In the genomic region with DNA sequence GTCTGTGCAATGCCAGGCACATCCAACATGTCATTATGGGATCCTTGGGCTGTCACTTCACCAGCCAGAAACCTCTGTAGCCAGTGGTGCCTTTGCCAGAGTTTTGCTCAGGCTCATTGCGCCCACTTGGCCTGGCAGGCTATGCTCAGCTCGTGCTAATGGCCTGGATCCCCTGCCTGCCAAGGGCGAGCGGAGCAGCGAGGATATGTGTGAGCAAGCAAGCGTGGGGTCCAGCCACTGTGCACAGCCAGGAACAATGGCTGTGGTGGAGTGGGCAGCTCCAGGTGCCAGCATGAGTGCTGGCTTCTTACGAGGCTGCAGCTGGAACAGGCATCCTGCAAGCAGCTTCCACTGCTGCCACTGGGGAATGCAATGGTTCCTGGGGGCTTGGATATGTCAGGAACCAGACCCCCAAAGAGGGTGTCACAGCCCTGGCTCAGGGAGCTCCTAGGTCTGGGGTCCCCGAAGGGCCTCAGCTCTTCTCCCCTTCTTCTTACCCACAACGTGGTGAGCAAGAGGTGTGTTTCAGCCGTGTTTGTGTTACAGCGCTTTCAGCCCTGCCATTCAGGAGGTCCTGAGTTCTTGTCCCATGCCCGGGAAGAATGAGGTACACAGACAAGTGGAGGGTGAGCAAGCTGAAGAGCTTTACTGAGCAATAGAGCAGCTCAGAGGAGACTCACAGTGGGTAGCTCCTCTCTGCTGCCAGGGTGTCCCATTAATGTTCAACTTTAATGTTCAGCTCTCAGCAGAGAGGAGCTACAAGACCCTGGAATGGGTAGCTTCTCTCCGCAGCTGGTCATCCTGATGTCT, we compare ENCODE assay signal across 13 cellular contexts. TPM values are rescaled to one million over a fixed set of nuclear protein-coding genes. Genes with fewer than 3 reads are reported as not detected.
DNase-seq lines count a peak whose midpoint lies in the region; ATAC-seq, FAIRE-seq and TF ChIP-seq lines count a peak whose summit lies in the region.
"Had no signal": no experiment of that assay in that cellular context is flagged by ENCODE, and none has a peak within 500 bp of the region (broad histone marks: within the 10 kb centered on the region; RNA-seq: fewer than 3 reads in every experiment).

No MANE protein-coding gene starts in this region.

- intact Hi-C loops in endothelial cell of umbilical vein (cut with micrococcal nuclease) = loop anchor here (10.0 kb wide), 1 partner anchor 318 kb away; no protein-coding TSS in a partner anchor
- intact Hi-C loops in naive thymus-derived CD4-positive, alpha-beta T cell (cut with micrococcal nuclease) = no loop called here

- H3K27me3 Mint-ChIP-seq in nephron (ENCODE audit: low read depth) = peaks cover 14% of the 10 kb centered on the region
- no peaks in the 10 kb centered on the region for H3K27me3 Mint-ChIP-seq in naive thymus-derived CD4-positive, alpha-beta T cell

- no peaks in the 10 kb centered on the region for H3K36me3 Mint-ChIP-seq in nephron (ENCODE audit: low read depth)
- peaks cover 0 to 9% (median 0%) of the 10 kb centered on the region in 5 donors for H3K36me3 Mint-ChIP-seq in naive thymus-derived CD4-positive, alpha-beta T cell

- no peak for TF ChIP-seq CTCF in C4-2B (conservative IDR thresholded peaks at IDR 0.05)
- no peak for TF ChIP-seq CTCF in endothelial cell of umbilical vein (IDR thresholded peaks at IDR 0.05; ENCODE audit: extremely low read depth in 1 of 2, insufficient read depth in 1 of 2, low read depth in 1 of 2, low read length in 2 of 2)
- no peak for TF ChIP-seq CTCF in nephron (IDR thresholded peaks at IDR 0.05; ENCODE audit: unreplicated experiment in 3 of 3)

- peaks cover 11% of the 10 kb centered on the region for H3K9me3 Mint-ChIP-seq in nephron
- H3K9me3 Mint-ChIP-seq in naive thymus-derived CD4-positive, alpha-beta T cell = peaks cover 0 to 2% (median 0%) of the 10 kb centered on the region in 11 donors

- H3K27ac Mint-ChIP-seq in nephron = peak overlapping the region in 2 of 3 experiments; percentile 97 to 98
- no peak overlapping the region for H3K27ac Mint-ChIP-seq in naive thymus-derived CD4-positive, alpha-beta T cell

- no peak overlapping the region for H3K4me3 Mint-ChIP-seq in nephron
- no peak overlapping the region for H3K4me3 Mint-ChIP-seq in naive thymus-derived CD4-positive, alpha-beta T cell

- H3K36me3 ChIP-seq in endothelial cell of umbilical vein (ENCODE audit: control insufficient read depth in 2 of 2, extremely low read depth in 1 of 2, insufficient read depth in 2 of 2, low read length in 2 of 2) = no peaks in the 10 kb centered on the region
- H3K36me3 ChIP-seq in naive thymus-derived CD4-positive, alpha-beta T cell (ENCODE audit: control insufficient read depth in 2 of 3, insufficient read depth in 3 of 3, low read length in 3 of 3) = no peaks in the 10 kb centered on the region

- H2AFZ ChIP-seq in endothelial cell of umbilical vein (ENCODE audit: low read depth, low read length) = no peak overlapping the region

- DNase-seq in NCI-H446 (lab: John Stamatoyannopoulos, UW) (peak; percentile 12 to 71), endothelial cell of umbilical vein (ENCODE audit: low read depth, low spot score) (no peak), NCI-H2196 (lab: John Stamatoyannopoulos, UW; ENCODE audit: unreplicated experiment) (no peak), G401 (ENCODE audit: low spot score) (no peak)
- no peak for DNase-seq in naive thymus-derived CD4-positive, alpha-beta T cell
- DNase-seq in stimulated activated CD4-positive, alpha-beta T cell treated with anti-CD3 and anti-CD28 coated beads, Interleukin-1b, Interleukin-23, amount 100 ng/mL, for 48 hours = no peak
- DNase-seq: glutamatergic neuron, NCI-H1417, NCI-H2227 treated with DMSO at 0.1 percent for 48 hours, SHP77 had no signal

- no peaks in the 10 kb centered on the region for H3K9me3 ChIP-seq in endothelial cell of umbilical vein (replicated peaks; ENCODE audit: control insufficient read depth, insufficient read depth, low read length)
- H3K9me3 ChIP-seq in naive thymus-derived CD4-positive, alpha-beta T cell (ENCODE audit: control insufficient read depth in 2 of 3, low read length in 3 of 3) = no peaks in the 10 kb centered on the region

- TF ChIP-seq POLR2A in endothelial cell of umbilical vein (IDR thresholded peaks at IDR 0.05; ENCODE audit: low read depth, low read length) = no peak

- CTCF ChIA-PET in endothelial cell of umbilical vein (lab: Charles Lee) = interaction anchor here (0.6 to 3.1 kb wide), 7 partner anchors 13 to 66 kb away, joined by 3 to 35 read pairs (median 4); no protein-coding TSS in a partner anchor
- CTCF ChIA-PET in naive thymus-derived CD4-positive, alpha-beta T cell (lab: Charles Lee) = interaction anchor here (1.1 kb wide), 1 partner anchor 14 kb away, joined by 4 read pairs; no protein-coding TSS in a partner anchor

- H4K20me1 ChIP-seq in endothelial cell of umbilical vein (replicated peaks; ENCODE audit: control insufficient read depth, extremely low read depth, insufficient read depth, low read length) = no peaks in the 10 kb centered on the region

- no peaks in the 10 kb centered on the region for H3K27me3 ChIP-seq in endothelial cell of umbilical vein (ENCODE audit: control insufficient read depth in 2 of 2, insufficient read depth in 2 of 2, low read length in 2 of 2)
- H3K27me3 ChIP-seq in naive thymus-derived CD4-positive, alpha-beta T cell (ENCODE audit: control insufficient read depth in 2 of 2, insufficient read depth in 2 of 2, low read length in 2 of 2) = no peaks in the 10 kb centered on the region

- BruUV-seq in endothelial cell of umbilical vein (replicated peaks; lab: Mats Ljungman, UMichigan) = no TSS peak

- in situ Hi-C loops in G401 (cut with HindIII; ENCODE audit: low sequenced_read_pairs) = no loop called here

- FAIRE-seq in endothelial cell of umbilical vein (lab: Jason Lieb, UNC) = no peak
- FAIRE-seq: colon had no signal

- H3K4me2 ChIP-seq in endothelial cell of umbilical vein (ENCODE audit: insufficient read depth, low read length) = no peak overlapping the region

- H3K4me3 ChIP-seq in endothelial cell of umbilical vein (replicated peaks in 1 of 3; ENCODE audit: insufficient read depth in 1 of 3, low read depth in 1 of 3, low read length in 3 of 3) = no peak overlapping the region
- no peak overlapping the region for H3K4me3 ChIP-seq in naive thymus-derived CD4-positive, alpha-beta T cell (ENCODE audit: low read length)

- H3K4me1 Mint-ChIP-seq in nephron = peaks cover 44% of the 10 kb centered on the region
- peaks cover 11 to 53% (median 19%) of the 10 kb centered on the region in 7 donors for H3K4me1 Mint-ChIP-seq in naive thymus-derived CD4-positive, alpha-beta T cell

- ATAC-seq in naive thymus-derived CD4-positive, alpha-beta T cell = no peak

- peaks cover 77% of the 10 kb centered on the region for H3K4me1 ChIP-seq in endothelial cell of umbilical vein (ENCODE audit: control insufficient read depth, extremely low read depth, insufficient read depth, low read length)
- H3K4me1 ChIP-seq in naive thymus-derived CD4-positive, alpha-beta T cell (ENCODE audit: control insufficient read depth in 2 of 2, insufficient read depth in 2 of 2, low read length in 2 of 2) = peaks cover 0 to 11% of the 10 kb centered on the region in 2 donors

- H3K27ac ChIP-seq in C4-2B (peak overlapping the region; percentile 79), endothelial cell of umbilical vein (ENCODE audit: insufficient read depth, low read depth, low read length) (peak overlapping the region; percentile 95)
- no peak overlapping the region for H3K27ac ChIP-seq in naive thymus-derived CD4-positive, alpha-beta T cell (ENCODE audit: low read depth, low read length)

- POLR2A ChIA-PET in endothelial cell of umbilical vein (lab: Charles Lee) = interaction anchor here (0.9 kb wide), 1 partner anchor 15 kb away, joined by 3 read pairs; no protein-coding TSS in a partner anchor
- POLR2A ChIA-PET in naive thymus-derived CD4-positive, alpha-beta T cell (lab: Charles Lee) = no interaction called here

- dilution Hi-C loops in endothelial cell of umbilical vein (cut with MboI; ENCODE audit: extremely low pct_ligation_motif_present, low sequenced_read_pairs) = no loop called here

- H3K79me2 ChIP-seq in endothelial cell of umbilical vein (ENCODE audit: control insufficient read depth, insufficient read depth, low read length) = peaks cover 16% of the 10 kb centered on the region

- no peak overlapping the region for H3K9ac ChIP-seq in endothelial cell of umbilical vein (replicated peaks; ENCODE audit: extremely low read depth, insufficient read depth, low read length)

- no peaks in the 10 kb centered on the region for H3K9me1 ChIP-seq in endothelial cell of umbilical vein (replicated peaks; ENCODE audit: control insufficient read depth, extremely low read depth, insufficient read depth, low read length)

TF ChIP-seq in endothelial cell of umbilical vein, 7 proteins besides CTCF, POLR2A, EP300 and RAD21:
- TF ChIP-seq EZH2 (IDR thresholded peaks at IDR 0.05; ENCODE audit: borderline replicate concordance, low read depth, low read length, severe bottlenecking) (no peak), JUN (IDR thresholded peaks at IDR 0.05; ENCODE audit: borderline replicate concordance, insufficient read depth, insufficient read length, low read depth) (no peak), GATA2 (IDR thresholded peaks at IDR 0.05; ENCODE audit: insufficient read depth, insufficient read length, low read depth, low read length) (no peak), POLR2AphosphoS5 (IDR thresholded peaks at IDR 0.05; ENCODE audit: insufficient read depth, low read depth, low read length) (no peak), MYC (IDR thresholded peaks at IDR 0.05; ENCODE audit: low read depth, low read length) (no peak)
- TF ChIP-seq, protein P1, sequence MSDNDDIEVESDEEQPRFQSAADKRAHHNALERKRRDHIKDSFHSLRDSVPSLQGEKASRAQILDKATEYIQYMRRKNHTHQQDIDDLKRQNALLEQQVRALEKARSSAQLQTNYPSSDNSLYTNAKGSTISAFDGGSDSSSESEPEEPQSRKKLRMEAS (IDR thresholded peaks at IDR 0.05; ENCODE audit: insufficient read depth, insufficient read length) = no peak

RNA-seq across cellular contexts. Expression of a gene that starts 22.3 kb away (rescaled TPM):
- total RNA-seq in endothelial cell of umbilical vein = 75.1 and 77.4 TPM in 2 replicates
- 3.7 and 7.0 TPM in 2 replicates for polyA plus RNA-seq in endothelial cell of umbilical vein
- 13.9 and 14.1 TPM in 2 replicates for polyA plus RNA-seq in endothelial cell of umbilical vein (2011; cell fraction: cytosol; rRNA removed)
- polyA plus RNA-seq in endothelial cell of umbilical vein (2011; cell fraction: nucleus; rRNA removed) = 23.7 and 33.5 TPM in 2 replicates
- polyA plus RNA-seq in endothelial cell of umbilical vein (2012) = 68.9 and 93.6 TPM in 2 replicates
- polyA minus RNA-seq in endothelial cell of umbilical vein = 8.9 and 12.3 TPM in 2 replicates
- 26.7 TPM for polyA minus RNA-seq in endothelial cell of umbilical vein (2011; cell fraction: cytosol; rRNA and poly(A)+ RNA removed)
- 15.4 and 17.3 TPM in 2 replicates for polyA minus RNA-seq in endothelial cell of umbilical vein (2011; cell fraction: nucleus; rRNA and poly(A)+ RNA removed)
- total RNA-seq in naive thymus-derived CD4-positive, alpha-beta T cell = 10 to 100 TPM; 32.0 to 82.8 (median 43.4) TPM
- 10 to 100 TPM; 10.2 to 13.6 TPM for polyA plus RNA-seq in naive thymus-derived CD4-positive, alpha-beta T cell
- 32.1 and 39.7 TPM in 2 replicates for total RNA-seq in G401 (2014; rRNA removed; shearing (Covaris generic))

Comparison
In these comparisons a context has a peak if more than half of its experiments do, and no peak if none do; other contexts are left out.
1. DNase-seq: peak in NCI-H446 (2 of 2); none in endothelial cell of umbilical vein (single experiment), NCI-H2196 (single experiment), naive thymus-derived CD4-positive, alpha-beta T cell (0 of 9), stimulated activated CD4-positive, alpha-beta T cell treated with anti-CD3 and anti-CD28 coated beads, Interleukin-1b, Interleukin-23, amount 100 ng/mL, for 48 hours (single experiment) and G401 (single experiment).
2. H3K27ac Mint-ChIP-seq: peak in nephron (2 of 3); none in naive thymus-derived CD4-positive, alpha-beta T cell (0 of 9).